Comparison of ENCODE assay signal across 1 cellular context in genomic region chr17:30091166-30091670, GRCh38.
TF ChIP-seq lines count a peak whose summit lies in the region.

No MANE protein-coding gene starts in this region.

TF ChIP-seq in HCT116, 20 proteins besides CTCF, POLR2A, EP300 and RAD21 (continued from another document):
- TF ChIP-seq, protein P1, sequence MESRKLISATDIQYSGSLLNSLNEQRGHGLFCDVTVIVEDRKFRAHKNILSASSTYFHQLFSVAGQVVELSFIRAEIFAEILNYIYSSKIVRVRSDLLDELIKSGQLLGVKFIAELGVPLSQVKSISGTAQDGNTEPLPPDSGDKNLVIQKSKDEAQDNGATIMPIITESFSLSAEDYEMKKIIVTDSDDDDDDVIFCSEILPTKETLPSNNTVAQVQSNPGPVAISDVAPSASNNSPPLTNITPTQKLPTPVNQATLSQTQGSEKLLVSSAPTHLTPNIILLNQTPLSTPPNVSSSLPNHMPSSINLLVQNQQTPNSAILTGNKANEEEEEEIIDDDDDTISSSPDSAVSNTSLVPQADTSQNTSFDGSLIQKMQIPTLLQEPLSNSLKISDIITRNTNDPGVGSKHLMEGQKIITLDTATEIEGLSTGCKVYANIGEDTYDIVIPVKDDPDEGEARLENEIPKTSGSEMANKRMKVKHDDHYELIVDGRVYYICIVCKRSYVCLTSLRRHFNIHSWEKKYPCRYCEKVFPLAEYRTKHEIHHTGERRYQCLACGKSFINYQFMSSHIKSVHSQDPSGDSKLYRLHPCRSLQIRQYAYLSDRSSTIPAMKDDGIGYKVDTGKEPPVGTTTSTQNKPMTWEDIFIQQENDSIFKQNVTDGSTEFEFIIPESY (IDR thresholded peaks at IDR 0.05; ENCODE audit: extremely low read depth, insufficient replicate concordance, low read length), result no peak
- TF ChIP-seq SIN3A (IDR thresholded peaks at IDR 0.05; ENCODE audit: low read depth) (no peak), MAX (IDR thresholded peaks at IDR 0.05) (no peak), EZH2 (IDR thresholded peaks at IDR 0.05) (no peak), ELF1 (IDR thresholded peaks at IDR 0.05; ENCODE audit: borderline replicate concordance, low read depth) (no peak), ZNF274 (IDR thresholded peaks at IDR 0.05; ENCODE audit: low read depth, low read length) (no peak), JUND (IDR thresholded peaks at IDR 0.05) (no peak), REST (IDR thresholded peaks at IDR 0.05; ENCODE audit: low read depth) (no peak), CBX3 (IDR thresholded peaks at IDR 0.05; ENCODE audit: low read depth) (no peak), ZFX (IDR thresholded peaks at IDR 0.05) (no peak), EZH2phosphoT487 (IDR thresholded peaks at IDR 0.05; ENCODE audit: borderline replicate concordance) (no peak), FOSL1 (IDR thresholded peaks at IDR 0.05; ENCODE audit: low read depth) (no peak), TCF7L2 (IDR thresholded peaks at IDR 0.05; ENCODE audit: borderline replicate concordance, extremely low read depth, insufficient read depth, insufficient read length) (no peak), YY1 (IDR thresholded peaks at IDR 0.05; ENCODE audit: extremely low read depth, insufficient replicate concordance, low read depth, low read length) (no peak), POLR2AphosphoS5 (IDR thresholded peaks at IDR 0.05; ENCODE audit: low read depth, low read length) (no peak), CEBPB (IDR thresholded peaks at IDR 0.05; ENCODE audit: low read depth) (no peak), EGR1 (IDR thresholded peaks at IDR 0.05; ENCODE audit: low read depth) (no peak), SP1 (IDR thresholded peaks at IDR 0.05; ENCODE audit: low read depth) (no peak)
- TF ChIP-seq, protein P2, sequence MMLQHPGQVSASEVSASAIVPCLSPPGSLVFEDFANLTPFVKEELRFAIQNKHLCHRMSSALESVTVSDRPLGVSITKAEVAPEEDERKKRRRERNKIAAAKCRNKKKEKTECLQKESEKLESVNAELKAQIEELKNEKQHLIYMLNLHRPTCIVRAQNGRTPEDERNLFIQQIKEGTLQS (IDR thresholded peaks at IDR 0.05), result no peak
